ENCODE assay signal across 8 cellular contexts in the genomic region with DNA sequence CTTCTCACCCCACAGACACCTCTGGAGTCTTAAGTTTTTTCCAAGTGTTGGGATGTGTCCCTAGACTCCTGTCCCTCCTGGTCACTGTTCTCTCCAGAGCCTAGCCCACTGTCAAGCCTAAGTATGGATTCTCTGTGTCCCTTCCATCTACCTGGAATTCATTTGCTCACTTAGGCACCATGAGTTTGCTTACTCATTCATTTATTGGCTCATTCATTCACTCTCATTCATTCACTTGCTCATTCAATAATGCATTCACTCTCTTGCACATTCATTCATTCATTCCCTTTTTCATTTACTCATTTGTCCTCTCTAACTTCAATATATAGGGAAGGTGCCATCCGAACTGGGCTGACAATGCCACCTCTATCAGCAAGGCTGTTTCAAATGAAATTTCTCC. TPM values are rescaled to one million over a fixed set of nuclear protein-coding genes. Genes with fewer than 3 reads are reported as not detected.
A peak's percentile ranks its signal among the peaks of the same experiment; 100 is the strongest.
DNase-seq lines count a peak whose midpoint lies in the region; ATAC-seq and TF ChIP-seq lines count a peak whose summit lies in the region.
"Had no signal": no experiment of that assay in that cellular context is flagged by ENCODE, and none has a peak within 500 bp of the region (broad histone marks: within the 10 kb centered on the region; RNA-seq: fewer than 3 reads in every experiment).

No MANE protein-coding gene starts in this region.

- no peak for DNase-seq in epithelial cell of proximal tubule (ENCODE audit: low read depth)
- peak; percentile 50 for DNase-seq in renal cortical epithelial cell (ENCODE audit: low read depth)
- no peak for DNase-seq in posterior vena cava (ENCODE audit: low spot score)
- DNase-seq in stimulated activated naive B cell treated with anti-CD40 and anti-IgM and Interleukin-4, amounts not matched to agents 10 μg/mL and 1 μg/mL and 100 μg/mL, for 72 hours: no peak
- no peak for DNase-seq in glutamatergic neuron
- DNase-seq: activated naive CD8-positive, alpha-beta T cell treated with anti-CD3 and anti-CD28 coated beads, Interleukin-2, amount 10 ng/mL, durations not matched to agents 7 days and 5 days; NCI-H774 had no signal

- H3K27ac ChIP-seq in HEK293 (ENCODE audit: extremely low read depth, low read depth, low read length): no peak overlapping the region

- intact Hi-C loops in posterior vena cava (cut with DNase I): loop anchor here in 1 of 2 donors (5.0 kb wide), 1 partner anchor 1779 kb away; a partner anchor contains a TSS

- no peaks in the 10 kb centered on the region for H3K36me3 ChIP-seq in HEK293 (ENCODE audit: control insufficient read depth in 2 of 2, insufficient read depth in 1 of 2, low read length in 2 of 2)

- TF ChIP-seq CTCF in HEK293 (tag by site-specific recombination; IDR thresholded peaks at IDR 0.05): no peak
- no peak for TF ChIP-seq CTCF in epithelial cell of proximal tubule (conservative IDR thresholded peaks at IDR 0.05; ENCODE audit: low read depth, low read length)
- no peak for TF ChIP-seq CTCF in glutamatergic neuron (IDR thresholded peaks at IDR 0.05; ENCODE audit: partially characterized antibody, unreplicated experiment)

- no peaks in the 10 kb centered on the region for H3K9me3 ChIP-seq in HEK293 (ENCODE audit: control insufficient read depth, insufficient read depth, low read depth, low read length)

- H3K27me3 Mint-ChIP-seq in stimulated activated naive B cell treated with anti-CD40 and anti-IgM and Interleukin-4, amounts not matched to agents 10 μg/mL and 1 μg/mL and 100 μg/mL, for 72 hours: peaks cover 0 to 5% of the 10 kb centered on the region in 2 donors
- H3K27me3 Mint-ChIP-seq in glutamatergic neuron (ENCODE audit: unreplicated experiment): peaks cover 11% of the 10 kb centered on the region

- no peak for ATAC-seq in stimulated activated naive B cell treated with anti-CD40 and anti-IgM and Interleukin-4, amounts not matched to agents 10 μg/mL and 1 μg/mL and 100 μg/mL, for 72 hours (replicated peaks)

- POLR2A ChIA-PET in HEK293 (lab: Yijun Ruan, JAX): interaction anchor here (0.7 to 1.1 kb wide), 2 partner anchors 19 to 22 kb away, joined by 3 read pairs; no protein-coding TSS in a partner anchor

- CTCF ChIA-PET in HEK293 (lab: Yijun Ruan, JAX): interaction anchor here (0.5 to 1.2 kb wide), 3 partner anchors 16 to 48 kb away, joined by 3 to 5 read pairs (median 3); a partner anchor contains a TSS

- H3K36me3 Mint-ChIP-seq in stimulated activated naive B cell treated with anti-CD40 and anti-IgM and Interleukin-4, amounts not matched to agents 10 μg/mL and 1 μg/mL and 100 μg/mL, for 72 hours: no peaks in the 10 kb centered on the region
- no peaks in the 10 kb centered on the region for H3K36me3 Mint-ChIP-seq in glutamatergic neuron (ENCODE audit: unreplicated experiment)
- H3K36me3 Mint-ChIP-seq: activated naive CD8-positive, alpha-beta T cell treated with anti-CD3 and anti-CD28 coated beads, Interleukin-2, amount 10 ng/mL, durations not matched to agents 7 days and 5 days had no signal

- H3K4me3 Mint-ChIP-seq in stimulated activated naive B cell treated with anti-CD40 and anti-IgM and Interleukin-4, amounts not matched to agents 10 μg/mL and 1 μg/mL and 100 μg/mL, for 72 hours: no peak overlapping the region
- no peak overlapping the region for H3K4me3 Mint-ChIP-seq in glutamatergic neuron (ENCODE audit: unreplicated experiment)
- H3K4me3 Mint-ChIP-seq: activated naive CD8-positive, alpha-beta T cell treated with anti-CD3 and anti-CD28 coated beads, Interleukin-2, amount 10 ng/mL, durations not matched to agents 7 days and 5 days had no signal

- no peaks in the 10 kb centered on the region for H3K9me3 Mint-ChIP-seq in stimulated activated naive B cell treated with anti-CD40 and anti-IgM and Interleukin-4, amounts not matched to agents 10 μg/mL and 1 μg/mL and 100 μg/mL, for 72 hours
- H3K9me3 Mint-ChIP-seq in glutamatergic neuron (ENCODE audit: unreplicated experiment): peaks cover 11% of the 10 kb centered on the region
- H3K9me3 Mint-ChIP-seq: activated naive CD8-positive, alpha-beta T cell treated with anti-CD3 and anti-CD28 coated beads, Interleukin-2, amount 10 ng/mL, durations not matched to agents 7 days and 5 days had no signal

- H3K4me3 ChIP-seq in HEK293 (ENCODE audit: low read depth, low read length): no peak overlapping the region
- peak overlapping the region; percentile 99 for H3K4me3 ChIP-seq in epithelial cell of proximal tubule (ENCODE audit: low read depth, low read length)

- H3K27ac Mint-ChIP-seq in stimulated activated naive B cell treated with anti-CD40 and anti-IgM and Interleukin-4, amounts not matched to agents 10 μg/mL and 1 μg/mL and 100 μg/mL, for 72 hours: no peak overlapping the region
- no peak overlapping the region for H3K27ac Mint-ChIP-seq in glutamatergic neuron (ENCODE audit: unreplicated experiment)
- H3K27ac Mint-ChIP-seq: activated naive CD8-positive, alpha-beta T cell treated with anti-CD3 and anti-CD28 coated beads, Interleukin-2, amount 10 ng/mL, durations not matched to agents 7 days and 5 days had no signal

- H3K4me1 Mint-ChIP-seq in stimulated activated naive B cell treated with anti-CD40 and anti-IgM and Interleukin-4, amounts not matched to agents 10 μg/mL and 1 μg/mL and 100 μg/mL, for 72 hours: peaks cover 15 to 21% of the 10 kb centered on the region in 2 donors
- peaks cover 13% of the 10 kb centered on the region for H3K4me1 Mint-ChIP-seq in glutamatergic neuron (ENCODE audit: low read depth, unreplicated experiment)
- H3K4me1 Mint-ChIP-seq: activated naive CD8-positive, alpha-beta T cell treated with anti-CD3 and anti-CD28 coated beads, Interleukin-2, amount 10 ng/mL, durations not matched to agents 7 days and 5 days had no signal

- no peaks in the 10 kb centered on the region for H3K4me1 ChIP-seq in HEK293 (ENCODE audit: control insufficient read depth, insufficient read depth, low read length)

TF ChIP-seq in HEK293, 187 proteins besides CTCF, POLR2A, EP300 and RAD21:
- TF ChIP-seq ZFP3 (tag by site-specific recombination; IDR thresholded peaks at IDR 0.05; ENCODE audit: low read depth) (no peak), PRDM1 (tag by site-specific recombination; IDR thresholded peaks at IDR 0.05) (peak; percentile 75)
- TF ChIP-seq, protein P1, sequence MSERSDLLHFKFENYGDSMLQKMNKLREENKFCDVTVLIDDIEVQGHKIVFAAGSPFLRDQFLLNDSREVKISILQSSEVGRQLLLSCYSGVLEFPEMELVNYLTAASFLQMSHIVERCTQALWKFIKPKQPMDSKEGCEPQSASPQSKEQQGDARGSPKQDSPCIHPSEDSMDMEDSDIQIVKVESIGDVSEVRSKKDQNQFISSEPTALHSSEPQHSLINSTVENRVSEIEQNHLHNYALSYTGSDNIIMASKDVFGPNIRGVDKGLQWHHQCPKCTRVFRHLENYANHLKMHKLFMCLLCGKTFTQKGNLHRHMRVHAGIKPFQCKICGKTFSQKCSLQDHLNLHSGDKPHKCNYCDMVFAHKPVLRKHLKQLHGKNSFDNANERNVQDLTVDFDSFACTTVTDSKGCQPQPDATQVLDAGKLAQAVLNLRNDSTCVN (tag by site-specific recombination; optimal IDR thresholded peaks at IDR 0.05): no peak

RNA-seq across cellular contexts. Expression of a gene that starts 1.6 kb away (rescaled TPM):
- total RNA-seq in epithelial cell of proximal tubule (832 and 1,016 TPM in 2 replicates), renal cortical epithelial cell (406 and 1,037 TPM in 2 replicates), posterior vena cava (10 to 100 TPM; 67.0 to 99.2 TPM), glutamatergic neuron (ENCODE audit: unreplicated experiment) (1.1 TPM)
- total RNA-seq: activated naive CD8-positive, alpha-beta T cell treated with anti-CD3 and anti-CD28 coated beads, Interleukin-2, amount 10 ng/mL, durations not matched to agents 7 days and 5 days had no signal

RNA-seq across cellular contexts. Expression of a gene that starts 4.8 kb away (rescaled TPM):
- total RNA-seq in epithelial cell of proximal tubule: 11.2 and 43.8 TPM in 2 replicates
- total RNA-seq in renal cortical epithelial cell: 1.0 and 52.3 TPM in 2 replicates
- total RNA-seq in posterior vena cava: not detected
- not detected for total RNA-seq in glutamatergic neuron (ENCODE audit: unreplicated experiment)
- total RNA-seq: activated naive CD8-positive, alpha-beta T cell treated with anti-CD3 and anti-CD28 coated beads, Interleukin-2, amount 10 ng/mL, durations not matched to agents 7 days and 5 days had no signal

RNA-seq across cellular contexts. Expression of a gene that starts 15.9 kb away (rescaled TPM):
- total RNA-seq in epithelial cell of proximal tubule (186 and 345 TPM in 2 replicates), renal cortical epithelial cell (95.6 and 246 TPM in 2 replicates), posterior vena cava (100 to 1,000 TPM; 149 to 167 TPM), glutamatergic neuron (ENCODE audit: unreplicated experiment) (92.8 TPM)

RNA-seq across cellular contexts. Expression of a gene that starts 16.9 kb away (rescaled TPM):
- total RNA-seq in epithelial cell of proximal tubule (1.3 and 16.5 TPM in 2 replicates), renal cortical epithelial cell (9.7 and 13.9 TPM in 2 replicates), posterior vena cava (1 to 10 TPM in 1 of 2 donors, under 1 TPM in 1; 0.74 to 1.8 TPM), glutamatergic neuron (ENCODE audit: unreplicated experiment) (35.4 TPM)
- total RNA-seq: activated naive CD8-positive, alpha-beta T cell treated with anti-CD3 and anti-CD28 coated beads, Interleukin-2, amount 10 ng/mL, durations not matched to agents 7 days and 5 days had no signal

RNA-seq across cellular contexts. Expression of a gene that starts 22.5 kb away (rescaled TPM):
- total RNA-seq in epithelial cell of proximal tubule: 53.0 and 64.7 TPM in 2 replicates
- 19.6 and 41.0 TPM in 2 replicates for total RNA-seq in renal cortical epithelial cell
- total RNA-seq in posterior vena cava: 10 to 100 TPM; 44.5 to 47.3 TPM
- 84.7 TPM for total RNA-seq in glutamatergic neuron (ENCODE audit: unreplicated experiment)

Comparison
In these comparisons a context has a peak if more than half of its experiments do, and no peak if none do; other contexts are left out.
1. RNA of a gene that starts 1.6 kb away (total RNA-seq): 832 to 1,016 TPM in epithelial cell of proximal tubule, 406 to 1,037 TPM in renal cortical epithelial cell and 67.0 to 99.2 TPM in posterior vena cava; 1.1 TPM in glutamatergic neuron (single experiment); every median in the first group is over 10 times any median in the second.